Comparison of ENCODE assay signal across 12 cellular contexts in genomic region chr14:22559041-22559440, GRCh38. TPM values are rescaled to one million over a fixed set of nuclear protein-coding genes. Genes with fewer than 3 reads are reported as not detected.
DNase-seq lines count a peak whose midpoint lies in the region; ATAC-seq, FAIRE-seq and TF ChIP-seq lines count a peak whose summit lies in the region.
"Had no signal": no experiment of that assay in that cellular context is flagged by ENCODE, and none has a peak within 500 bp of the region (broad histone marks: within the 10 kb centered on the region; RNA-seq: fewer than 3 reads in every experiment).

No MANE protein-coding gene starts in this region.

- POLR2A ChIA-PET in CD4-positive, alpha-beta T cell (lab: Charles Lee): interaction anchor here (1.8 to 10.8 kb wide), 4 partner anchors 8 to 29 kb away, joined by 9 to 218 read pairs (median 117); partner anchors contain the start of gene DAD1

- CTCF ChIA-PET in CD4-positive, alpha-beta T cell (lab: Charles Lee): interaction anchor here (5.2 kb wide), 1 partner anchor 11 kb away, joined by 169 read pairs; no protein-coding TSS in a partner anchor

- intact Hi-C loops in CD4-positive, alpha-beta T cell (cut with DNase I, micrococcal nuclease): loop anchor here (5.0 to 10.0 kb wide), 13 partner anchors 334 to 917 kb away; partner anchors contain the start of gene AJUBA (in 1 of the 2)
- intact Hi-C loops in tibial artery (cut with DNase I; ENCODE audit: low total_unique reads): loop anchor here (5.0 to 10.0 kb wide), 2 partner anchors 93 to 296 kb away; no protein-coding TSS in a partner anchor

- peaks cover 7% of the 10 kb centered on the region for H3K36me3 ChIP-seq in KOPT-K1 (ENCODE audit: insufficient read depth, low read length)
- H3K36me3 ChIP-seq in MG63: peaks cover under 1% of the 10 kb centered on the region; the same call in 1 of the 2 replicates
- peaks cover 0 to 2% (median 0%) of the 10 kb centered on the region in 3 donors for H3K36me3 ChIP-seq in tibial artery

- no peak for TF ChIP-seq CTCF in CD4-positive, alpha-beta T cell (IDR thresholded peaks at IDR 0.05)
- TF ChIP-seq CTCF in brain (conservative IDR thresholded peaks at IDR 0.05) (no peak), neural crest cell (conservative IDR thresholded peaks at IDR 0.05) (no peak), tibial artery (IDR thresholded peaks at IDR 0.05) (no peak)

- peaks cover 0 to 33% (median 17%) of the 10 kb centered on the region in 4 donors for H3K4me1 ChIP-seq in tibial artery

- H3K27ac Mint-ChIP-seq in CD4-positive, alpha-beta T cell: peak overlapping the region; percentile 97
- peak overlapping the region in 3 of 5 experiments; percentile 4 to 39 (median 32) for H3K27ac Mint-ChIP-seq in brain
- peak overlapping the region; percentile 72 for H3K27ac Mint-ChIP-seq in neural crest cell (ENCODE audit: unreplicated experiment)

- H3K4me3 Mint-ChIP-seq in CD4-positive, alpha-beta T cell: peak overlapping the region; percentile 61
- H3K4me3 Mint-ChIP-seq in brain (no peak overlapping the region), neural crest cell (no peak overlapping the region)
- H3K4me3 Mint-ChIP-seq: mesothelial cell of epicardium had no signal

- no peak for FAIRE-seq in GM19239 (lab: Jason Lieb, UNC)

- ATAC-seq in CD4-positive, alpha-beta T cell (ENCODE audit: poor library complexity): no peak

- peaks cover 6% of the 10 kb centered on the region for H3K27me3 Mint-ChIP-seq in CD4-positive, alpha-beta T cell
- H3K27me3 Mint-ChIP-seq in brain (peaks cover 4% of the 10 kb centered on the region), neural crest cell (ENCODE audit: low read depth) (no peaks in the 10 kb centered on the region)

- peaks cover 14% of the 10 kb centered on the region for H3K36me3 Mint-ChIP-seq in CD4-positive, alpha-beta T cell (ENCODE audit: low read depth)
- H3K36me3 Mint-ChIP-seq in brain: peaks cover 1% of the 10 kb centered on the region
- H3K36me3 Mint-ChIP-seq in neural crest cell (ENCODE audit: low read depth): no peaks in the 10 kb centered on the region
- H3K36me3 Mint-ChIP-seq: mesothelial cell of epicardium had no signal

- H3K9me3 Mint-ChIP-seq in CD4-positive, alpha-beta T cell: peaks cover 2% of the 10 kb centered on the region
- H3K9me3 Mint-ChIP-seq in brain (no peaks in the 10 kb centered on the region), neural crest cell (no peaks in the 10 kb centered on the region)
- H3K9me3 Mint-ChIP-seq: mesothelial cell of epicardium had no signal

- no peaks in the 10 kb centered on the region for H3K27me3 ChIP-seq in CD4-positive, alpha-beta T cell (ENCODE audit: control insufficient read depth, insufficient read depth, low read length)
- no peaks in the 10 kb centered on the region for H3K27me3 ChIP-seq in MG63
- no peaks in the 10 kb centered on the region for H3K27me3 ChIP-seq in tibial artery

- DNase-seq in CD4-positive, alpha-beta T cell: no peak
- no peak for DNase-seq in neural crest cell (ENCODE audit: low read depth, low spot score)
- no peak for DNase-seq in mucosa of gallbladder (ENCODE audit: low spot score)
- no peak for DNase-seq in MG63
- DNase-seq in GM19239 (ENCODE audit: insufficient read length, low spot score): no peak
- DNase-seq in tibial artery: no peak
- DNase-seq: GOT3, NCI-H1048, NCI-H524 treated with DMSO at 0.1 percent for 48 hours had no signal

- H3K4me3 ChIP-seq in MG63 (no peak overlapping the region), tibial artery (no peak overlapping the region)

- H3K9me3 ChIP-seq in CD4-positive, alpha-beta T cell (ENCODE audit: control insufficient read depth, low read length): no peaks in the 10 kb centered on the region
- H3K9me3 ChIP-seq in KOPT-K1 (ENCODE audit: insufficient read depth, low read length, poor library complexity, severe bottlenecking) (no peaks in the 10 kb centered on the region), MG63 (no peaks in the 10 kb centered on the region), tibial artery (no peaks in the 10 kb centered on the region)

- H3K27ac ChIP-seq in CD4-positive, alpha-beta T cell (ENCODE audit: low read depth, low read length): peak overlapping the region; percentile 99
- H3K27ac ChIP-seq in KOPT-K1 (ENCODE audit: low read depth, low read length, poor library complexity, severe bottlenecking): peak overlapping the region; percentile 98
- H3K27ac ChIP-seq in tibial artery: no peak overlapping the region

- H3K4me1 Mint-ChIP-seq in CD4-positive, alpha-beta T cell (ENCODE audit: low read depth): peaks cover 91% of the 10 kb centered on the region
- H3K4me1 Mint-ChIP-seq in brain (peaks cover 19% of the 10 kb centered on the region), neural crest cell (peaks cover 51% of the 10 kb centered on the region)

RNA-seq across cellular contexts. Expression of gene DAD1, which starts 30.0 kb away (rescaled TPM):
- total RNA-seq in CD4-positive, alpha-beta T cell: 10 to 100 TPM; 41.8 to 44.1 TPM
- polyA plus RNA-seq in brain (ENCODE audit: insufficient read depth, low read depth, low replicate concordance): 410 TPM
- 151 and 155 TPM in 2 replicates for total RNA-seq in neural crest cell
- 235 TPM for total RNA-seq in mucosa of gallbladder
- 275 and 292 TPM in 2 replicates for total RNA-seq in MG63 (2014; rRNA removed; shearing (Covaris generic); ENCODE audit: low replicate concordance)

RNA-seq across cellular contexts. Expression of gene ABHD4, which starts 39.1 kb away (rescaled TPM):
- total RNA-seq in CD4-positive, alpha-beta T cell: 1 to 10 TPM; 7.1 to 8.9 TPM
- polyA plus RNA-seq in brain (ENCODE audit: insufficient read depth, low read depth, low replicate concordance): 36.2 TPM
- total RNA-seq in neural crest cell (11.2 and 11.6 TPM in 2 replicates), mucosa of gallbladder (77.2 TPM)
- total RNA-seq in MG63 (2014; rRNA removed; shearing (Covaris generic); ENCODE audit: low replicate concordance): 0.89 and 15.5 TPM in 2 replicates

Comparison
In these comparisons a context has a peak if more than half of its experiments do, and no peak if none do; other contexts are left out.
1. H3K27ac ChIP-seq: peak in CD4-positive, alpha-beta T cell (single experiment) and KOPT-K1 (single experiment); none in tibial artery (0 of 2).
2. H3K27ac Mint-ChIP-seq: peak in every context shown above with its lines; median percentile 97 in CD4-positive, alpha-beta T cell; 72 in neural crest cell; 32 in brain.